In genomic region chr2:135531231-135532197, GRCh38 we compare ENCODE assay signal across 8 cellular contexts. TPM values are rescaled to one million over a fixed set of nuclear protein-coding genes. Genes with fewer than 3 reads are reported as not detected.
DNase-seq lines count a peak whose midpoint lies in the region; ATAC-seq and TF ChIP-seq lines count a peak whose summit lies in the region.

TSS of gene R3HDM1 (plus strand) at chr2:135531484. CDS start at chr2:135604846, 73,362 bp downstream.

- no peak within 1 kb of the TSS for H3K4me3 Mint-ChIP-seq in activated T-cell treated with anti-CD3 and anti-CD28 coated beads, Interleukin-2, amount 50 U/mL, for 4 hours

- no peak for TF ChIP-seq CTCF in Panc1 (IDR thresholded peaks at IDR 0.05)

- H3K27me3 Mint-ChIP-seq in activated T-cell treated with anti-CD3 and anti-CD28 coated beads, Interleukin-2, amount 50 U/mL, for 4 hours (ENCODE audit: low read depth), result no peaks in the 10 kb centered on the region

- peak within 1 kb of the TSS; percentile 99 for H3K27ac ChIP-seq in Panc1 (ENCODE audit: low read length)
- peak within 1 kb of the TSS; percentile 90 to 92 for H3K27ac ChIP-seq in esophagus (ENCODE audit: low read depth in 2 of 2, low read length in 1 of 2)

- POLR2A ChIA-PET in Panc1 (lab: Charles Lee), result interaction anchor here (0.5 to 0.6 kb wide), 5 partner anchors 55 to 494 kb away, joined by 3 to 5 read pairs (median 4); no protein-coding TSS in a partner anchor

- no peaks in the 10 kb centered on the region for H3K9me3 Mint-ChIP-seq in activated T-cell treated with anti-CD3 and anti-CD28 coated beads, Interleukin-2, amount 50 U/mL, for 4 hours

- H3K27me3 ChIP-seq in Panc1 (ENCODE audit: control insufficient read depth, insufficient read depth, low read length) (no peaks in the 10 kb centered on the region), esophagus (ENCODE audit: control insufficient read depth in 1 of 2, insufficient read depth in 2 of 2, low read length in 2 of 2) (no peaks in the 10 kb centered on the region), mucosa of stomach (ENCODE audit: control insufficient read depth, insufficient read depth, low read length) (no peaks in the 10 kb centered on the region)

- ATAC-seq in GM21723 (IDR thresholded peaks at IDR 0.05; ENCODE audit: unreplicated experiment) (peak; percentile 81), Panc1 (peak; percentile 93)
- ATAC-seq in activated T-cell treated with anti-CD3 and anti-CD28 coated beads, Interleukin-2, amount 50 U/mL, for 4 hours, result peak; percentile 86

- CTCF ChIA-PET in Panc1 (lab: Charles Lee), result interaction anchor here (0.5 to 0.9 kb wide), 3 partner anchors 58 to 522 kb away, joined by 3 to 6 read pairs (median 3); no protein-coding TSS in a partner anchor

- WGBS in esophagus, 2 donors, result 0 to 1% methylated on average over 64 to 75 of the region's 75 CpGs

- H3K4me3 ChIP-seq in Panc1 (ENCODE audit: low read depth in 2 of 2, low read length in 2 of 2) (peak within 1 kb of the TSS; percentile 78 to 86), esophagus (ENCODE audit: low read depth in 1 of 2, low read length in 2 of 2) (peak within 1 kb of the TSS; percentile 90 to 96), mucosa of stomach (ENCODE audit: low read length) (peak within 1 kb of the TSS; percentile 86)

- H3K9me3 ChIP-seq in Panc1 (ENCODE audit: control insufficient read depth, insufficient read depth, low read depth, low read length) (peaks cover 3% of the 10 kb centered on the region; the same call in 1 of the 2 replicates), esophagus (ENCODE audit: control insufficient read depth in 2 of 2, insufficient read depth in 1 of 2, low read depth in 1 of 2, low read length in 1 of 2) (no peaks in the 10 kb centered on the region), mucosa of stomach (ENCODE audit: control insufficient read depth, low read length) (no peaks in the 10 kb centered on the region)

- BruUV-seq in Panc1 (replicated peaks; lab: Mats Ljungman, UMichigan), result no TSS peak

- intact Hi-C loops in Panc1 (cut with micrococcal nuclease; ENCODE audit: unreplicated experiment), result no loop called here

- H3K4me1 Mint-ChIP-seq in activated T-cell treated with anti-CD3 and anti-CD28 coated beads, Interleukin-2, amount 50 U/mL, for 4 hours (ENCODE audit: low read depth), result peaks cover 19% of the 10 kb centered on the region

- H3K4me1 ChIP-seq in Panc1 (ENCODE audit: control insufficient read depth, insufficient read depth, low read length) (peaks cover 22% of the 10 kb centered on the region; the same call in 1 of the 2 replicates), esophagus (ENCODE audit: control insufficient read depth in 2 of 2, insufficient read depth in 2 of 2, low read length in 1 of 2) (peaks cover 4 to 6% of the 10 kb centered on the region in 2 donors), mucosa of stomach (ENCODE audit: control insufficient read depth, insufficient read depth, low read length) (peaks cover 6% of the 10 kb centered on the region)

- DNase-seq in DMS79 treated with DMSO at 0.1 percent for 48 hours (lab: John Stamatoyannopoulos, UW), result peak; percentile 99
- peak; percentile 98 for DNase-seq in KG1 (lab: John Stamatoyannopoulos, UW)
- peak; percentile 100 for DNase-seq in Panc1 (ENCODE audit: low read depth, low spot score)
- peak; percentile 91 for DNase-seq in activated T-cell treated with anti-CD3 and anti-CD28 coated beads, Interleukin-2, amount 50 U/mL, for 4 hours
- peak; percentile 81 to 86 for DNase-seq in stimulated activated CD8-positive, alpha-beta memory T cell treated with anti-CD3 and anti-CD28 coated beads, Interleukin-7, amount 100 ng/mL, for 1 hour (ENCODE audit: low read depth in 2 of 2)

- no peaks in the 10 kb centered on the region for H3K36me3 Mint-ChIP-seq in activated T-cell treated with anti-CD3 and anti-CD28 coated beads, Interleukin-2, amount 50 U/mL, for 4 hours (ENCODE audit: insufficient read depth)

- in situ Hi-C loops in Panc1 (cut with HindIII; ENCODE audit: low pct_unique_long_range_greater_than_20kb, low sequenced_read_pairs), result no loop called here

- H3K9ac ChIP-seq in mucosa of stomach (ENCODE audit: low read length), result peak within 1 kb of the TSS; percentile 78

- H3K36me3 ChIP-seq in Panc1 (ENCODE audit: control insufficient read depth, insufficient read depth, low read length) (no peaks in the 10 kb centered on the region; the same call in 1 of the 2 replicates), esophagus (ENCODE audit: control insufficient read depth in 2 of 2, insufficient read depth in 2 of 2, low read length in 1 of 2) (no peaks in the 10 kb centered on the region), mucosa of stomach (ENCODE audit: control insufficient read depth, insufficient read depth, low read length) (no peaks in the 10 kb centered on the region)

RNA-seq across cellular contexts. Expression of gene R3HDM1, which starts in this region (rescaled TPM):
- total RNA-seq in Panc1 (2021; ENCODE audit: unreplicated experiment), result 62.6 TPM
- polyA plus RNA-seq in Panc1 (2012; ENCODE audit: insufficient read length), result 44.1 TPM
- total RNA-seq in activated T-cell treated with anti-CD3 and anti-CD28 coated beads, Interleukin-2, amount 50 U/mL, for 4 hours, result 10 to 100 TPM; 41.5 to 54.3 (median 51.5) TPM
- polyA plus RNA-seq in esophagus, result 1 to 10 TPM; 5.3 to 6.8 TPM

Comparison
In these comparisons a context has a peak if more than half of its experiments do, and no peak if none do; other contexts are left out.
1. Peak in every context shown above with its lines: DNase-seq, ATAC-seq, H3K4me3 ChIP-seq and H3K27ac ChIP-seq.